In the genomic region with DNA sequence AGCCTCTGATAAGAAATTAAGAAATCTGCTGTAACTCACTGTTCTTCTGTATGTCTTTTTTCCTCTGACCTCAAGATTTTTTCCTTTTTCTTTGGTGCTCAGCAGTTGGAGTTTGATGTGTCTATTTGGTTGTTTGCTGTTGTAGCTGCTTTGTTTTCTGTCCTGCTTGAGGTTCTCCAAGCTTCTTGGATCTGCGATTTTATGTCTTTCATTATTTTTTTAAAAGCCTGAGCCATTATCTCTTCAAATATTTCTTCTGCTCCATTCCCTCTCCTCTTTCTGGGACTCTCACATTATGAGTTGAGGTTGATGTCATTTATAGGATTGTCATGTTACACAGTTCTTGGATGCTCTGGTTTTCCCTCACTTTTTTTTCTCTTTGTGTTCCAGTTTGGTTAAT, we compare ENCODE assay signal across 16 cellular contexts. TPM values are rescaled to one million over a fixed set of nuclear protein-coding genes. Genes with fewer than 3 reads are reported as not detected.
"Had no signal": no experiment of that assay in that cellular context is flagged by ENCODE, and none has a peak within 500 bp of the region (broad histone marks: within the 10 kb centered on the region; RNA-seq: fewer than 3 reads in every experiment).

No MANE protein-coding gene starts in this region.

- H3K27ac Mint-ChIP-seq: activated naive CD4-positive, alpha-beta T cell treated with anti-CD3 and anti-CD28 coated beads for 36 hours had no signal

- H3K27ac ChIP-seq: body of pancreas, colonic mucosa, esophagus squamous epithelium, parathyroid adenoma, thyroid gland, vagina had no signal

- H3K4me3 Mint-ChIP-seq: activated naive CD4-positive, alpha-beta T cell treated with anti-CD3 and anti-CD28 coated beads for 36 hours had no signal

- H3K4me1 ChIP-seq: colonic mucosa, parathyroid adenoma had no signal

- H3K36me3 ChIP-seq: colonic mucosa, esophagus squamous epithelium, thyroid gland, vagina had no signal

- ATAC-seq: body of pancreas had no signal

- H3K27me3 ChIP-seq: body of pancreas, colonic mucosa, esophagus squamous epithelium, thyroid gland, vagina had no signal

- H3K9me3 ChIP-seq: body of pancreas, colonic mucosa, esophagus squamous epithelium, thyroid gland, vagina had no signal

- DNase-seq: activated CD4-positive, alpha-beta T cell treated with anti-CD3 and anti-CD28 coated beads for 1 hour; activated naive CD4-positive, alpha-beta T cell treated with anti-CD3 and anti-CD28 coated beads for 36 hours; amniotic stem cell; body of pancreas; caudate nucleus; colonic mucosa; effector CD4-positive, alpha-beta T cell; esophagus squamous epithelium; foreskin melanocyte; stimulated activated CD4-positive, alpha-beta T cell treated with anti-CD3 and anti-CD28 coated beads, Interleukin-12 subunit alpha, Interleukin-12 subunit beta, amount 100 ng/mL, for 4 hours; stimulated activated CD4-positive, alpha-beta T cell treated with anti-CD3 and anti-CD28 coated beads, Interleukin-2, amount 100 ng/mL, for 24 hours; thyroid gland had no signal

- H3K4me3 ChIP-seq: body of pancreas, colonic mucosa, esophagus squamous epithelium, lung, thyroid gland, vagina had no signal

RNA-seq across cellular contexts. Expression of gene RAMP1, which starts 47.7 kb away (rescaled TPM):
- total RNA-seq: endothelial cell of umbilical vein had no signal
